In the genomic region with DNA sequence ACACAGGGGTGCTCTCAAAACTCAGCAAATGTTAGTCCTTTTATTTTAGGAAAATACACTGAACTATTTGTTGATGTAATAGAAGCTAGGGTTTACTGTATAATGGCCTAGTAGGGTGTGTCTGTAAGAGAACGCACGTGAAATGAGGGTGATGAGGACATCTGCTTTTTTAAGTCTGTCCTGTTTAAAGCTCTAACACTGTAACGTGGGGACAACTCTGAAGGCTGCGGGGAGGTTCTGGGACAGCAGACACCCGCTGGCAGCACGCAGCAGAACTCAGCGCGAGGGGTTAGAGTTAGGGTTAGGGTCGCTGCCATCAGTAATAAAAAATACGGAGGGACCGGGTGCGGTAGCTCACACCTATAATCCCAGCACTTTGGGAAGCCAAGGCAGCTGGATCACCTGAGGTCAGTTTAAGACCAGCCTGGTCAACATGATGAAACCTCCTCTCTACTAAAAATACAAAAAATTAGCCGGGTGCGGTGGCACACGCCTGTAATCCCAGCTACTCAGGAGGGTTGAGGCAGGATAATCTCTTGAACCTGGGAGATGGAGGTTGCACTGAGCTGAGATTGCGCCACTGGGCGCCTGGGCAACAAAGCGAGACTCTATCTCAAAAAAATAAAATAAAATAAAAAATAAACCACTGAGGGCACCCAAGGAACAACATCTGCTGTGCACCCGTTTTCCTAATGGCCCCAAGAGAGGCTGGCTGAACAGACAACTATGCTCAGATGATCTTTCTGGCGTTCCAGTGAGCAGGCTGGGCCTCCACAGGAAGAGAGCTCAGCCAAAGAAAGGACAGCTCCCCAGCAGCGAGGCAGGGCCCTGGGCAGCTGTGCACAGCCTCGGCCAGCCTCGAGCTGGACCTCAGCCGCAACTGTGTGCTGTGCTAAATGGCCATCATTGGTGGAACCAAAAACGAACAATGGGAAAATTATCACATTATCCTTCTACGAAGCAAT, we compare ENCODE assay signal across 13 cellular contexts.
DNase-seq lines count a peak whose midpoint lies in the region; ATAC-seq and TF ChIP-seq lines count a peak whose summit lies in the region.
"Had no signal": no experiment of that assay in that cellular context is flagged by ENCODE, and none has a peak within 500 bp of the region (broad histone marks: within the 10 kb centered on the region; RNA-seq: fewer than 3 reads in every experiment).

No MANE protein-coding gene starts in this region.

- 52 to 73% methylated on average over 6 to 20 of the region's 26 CpGs for WGBS in gastroesophageal sphincter (ENCODE audit: low coverage in 1 of 2), 2 donors

- TF ChIP-seq EP300 in gastroesophageal sphincter (IDR thresholded peaks at IDR 0.05) = no peak

- no peaks in the 10 kb centered on the region for H3K9me3 Mint-ChIP-seq in osteocyte (ENCODE audit: unreplicated experiment)
- H3K9me3 Mint-ChIP-seq: activated CD4-positive, alpha-beta T cell treated with anti-CD3 and anti-CD28 coated beads, Interleukin-2, amount 10 ng/mL, durations not matched to agents 7 days and 5 days; activated naive CD4-positive, alpha-beta T cell treated with anti-CD3 and anti-CD28 coated beads, Interleukin-2, amount 50 U/mL, for 24 hours had no signal

- H3K4me2 ChIP-seq in BLaER1 = peak overlapping the region; percentile 92

- peak overlapping the region; percentile 82 for H3K27ac ChIP-seq in BLaER1
- peak overlapping the region; percentile 97 for H3K27ac ChIP-seq in RWPE2 (ENCODE audit: poor library complexity, severe bottlenecking)
- peak overlapping the region in 3 of 4 donors; percentile 87 to 89 (median 88) for H3K27ac ChIP-seq in gastroesophageal sphincter

- H3K4me3 Mint-ChIP-seq in osteocyte (ENCODE audit: unreplicated experiment) = peak overlapping the region; percentile 54
- H3K4me3 Mint-ChIP-seq: activated CD4-positive, alpha-beta T cell treated with anti-CD3 and anti-CD28 coated beads, Interleukin-2, amount 10 ng/mL, durations not matched to agents 7 days and 5 days; activated naive CD4-positive, alpha-beta T cell treated with anti-CD3 and anti-CD28 coated beads, Interleukin-2, amount 50 U/mL, for 24 hours had no signal

- TF ChIP-seq POLR2A in gastroesophageal sphincter (IDR thresholded peaks at IDR 0.05) = no peak

- H3K36me3 ChIP-seq in BLaER1 (peaks cover 27% of the 10 kb centered on the region), RWPE2 (ENCODE audit: low read depth) (peaks cover 57% of the 10 kb centered on the region), gastroesophageal sphincter (no peaks in the 10 kb centered on the region)

- no peaks in the 10 kb centered on the region for H3K9me3 ChIP-seq in BLaER1
- no peaks in the 10 kb centered on the region for H3K9me3 ChIP-seq in RWPE2 (ENCODE audit: severe bottlenecking)
- no peaks in the 10 kb centered on the region for H3K9me3 ChIP-seq in gastroesophageal sphincter
- H3K9me3 ChIP-seq: BE2C had no signal

- H3K27ac Mint-ChIP-seq in osteocyte (ENCODE audit: unreplicated experiment) = peak overlapping the region; percentile 93
- H3K27ac Mint-ChIP-seq: activated CD4-positive, alpha-beta T cell treated with anti-CD3 and anti-CD28 coated beads, Interleukin-2, amount 10 ng/mL, durations not matched to agents 7 days and 5 days; activated naive CD4-positive, alpha-beta T cell treated with anti-CD3 and anti-CD28 coated beads, Interleukin-2, amount 50 U/mL, for 24 hours had no signal

- H3K4me1 Mint-ChIP-seq in osteocyte (ENCODE audit: unreplicated experiment) = peaks cover 91% of the 10 kb centered on the region

- DNase-seq in RWPE2 (ENCODE audit: low spot score) (no peak), osteocyte (ENCODE audit: extremely low spot score, unreplicated experiment) (no peak), iPS-NIHi11 (ENCODE audit: low spot score) (no peak), NCI-H2196 (lab: John Stamatoyannopoulos, UW; ENCODE audit: unreplicated experiment) (no peak), amniotic stem cell (lab: John Stamatoyannopoulos, UW) (no peak)
- DNase-seq: activated CD4-positive, alpha-beta T cell treated with anti-CD3 and anti-CD28 coated beads, Interleukin-2, amount 10 ng/mL, durations not matched to agents 7 days and 5 days; BE2C; foreskin melanocyte; NCI-H1105 treated with DMSO at 0.1 percent for 48 hours had no signal

- H3K27me3 ChIP-seq in BLaER1 = no peaks in the 10 kb centered on the region
- H3K27me3 ChIP-seq in RWPE2 (ENCODE audit: insufficient read depth, poor library complexity, severe bottlenecking) = no peaks in the 10 kb centered on the region
- H3K27me3 ChIP-seq in gastroesophageal sphincter = no peaks in the 10 kb centered on the region
- H3K27me3 ChIP-seq: BE2C had no signal

- peak overlapping the region; percentile 51 for H3K4me3 ChIP-seq in BLaER1
- H3K4me3 ChIP-seq in RWPE2 (ENCODE audit: severe bottlenecking) = no peak overlapping the region
- H3K4me3 ChIP-seq in gastroesophageal sphincter = no peak overlapping the region

- H3K4me1 ChIP-seq in BLaER1 = peaks cover 100% of the 10 kb centered on the region
- H3K4me1 ChIP-seq in RWPE2 (ENCODE audit: insufficient read depth, poor library complexity, severe bottlenecking) = peaks cover 60% of the 10 kb centered on the region
- peaks cover 7 to 98% (median 75%) of the 10 kb centered on the region in 3 donors for H3K4me1 ChIP-seq in gastroesophageal sphincter

- H3K27me3 Mint-ChIP-seq in osteocyte (ENCODE audit: unreplicated experiment) = no peaks in the 10 kb centered on the region

- H3K36me3 Mint-ChIP-seq in osteocyte (ENCODE audit: unreplicated experiment) = peaks cover 14% of the 10 kb centered on the region
- H3K36me3 Mint-ChIP-seq: activated naive CD4-positive, alpha-beta T cell treated with anti-CD3 and anti-CD28 coated beads, Interleukin-2, amount 50 U/mL, for 24 hours had no signal

- ATAC-seq in RWPE2 (ENCODE audit: low read depth) (no peak), gastroesophageal sphincter (no peak), GM19328 (IDR thresholded peaks at IDR 0.05; ENCODE audit: unreplicated experiment) (no peak)

- peak overlapping the region; percentile 59 for H3K9ac ChIP-seq in BLaER1

- peaks cover 100% of the 10 kb centered on the region for H4K20me1 ChIP-seq in BLaER1

- no peak for TF ChIP-seq CTCF in RWPE2 (IDR thresholded peaks at IDR 0.05; ENCODE audit: poor library complexity, severe bottlenecking)
- no peak for TF ChIP-seq CTCF in gastroesophageal sphincter (IDR thresholded peaks at IDR 0.05)
- TF ChIP-seq CTCF in osteocyte (IDR thresholded peaks at IDR 0.05) = no peak
